Comparison of ENCODE assay signal across 27 cellular contexts in the genomic region with DNA sequence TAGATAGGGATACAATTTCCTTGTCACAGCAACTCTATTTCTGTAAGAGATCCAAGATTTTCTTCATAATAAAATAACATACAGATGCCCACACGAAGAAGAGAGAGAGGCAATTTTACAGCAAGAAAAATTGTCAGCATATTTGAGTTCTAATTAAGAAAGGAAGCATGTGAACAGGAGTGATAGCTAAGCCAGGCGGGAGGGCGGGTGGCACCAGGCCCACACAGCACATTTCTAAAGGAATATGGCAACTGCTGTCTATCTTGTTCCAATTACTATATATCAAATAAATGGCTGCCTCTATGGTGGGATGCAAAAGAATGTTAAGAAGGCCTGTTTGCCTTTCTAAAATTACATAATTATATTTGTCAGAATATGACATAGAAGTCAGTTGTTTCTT.
"Had no signal": no experiment of that assay in that cellular context is flagged by ENCODE, and none has a peak within 500 bp of the region (broad histone marks: within the 10 kb centered on the region; RNA-seq: fewer than 3 reads in every experiment).

No MANE protein-coding gene starts in this region.

- H3K27me3 Mint-ChIP-seq: naive thymus-derived CD4-positive, alpha-beta T cell; stimulated activated naive CD8-positive, alpha-beta T cell treated with anti-CD3 and anti-CD28 coated beads, Interleukin-15, amount 100 ng/mL, for 72 hours; type B pancreatic cell had no signal

- H3K36me3 ChIP-seq: neutrophil, pancreas, prostate gland, right lobe of liver, sigmoid colon, suprapubic skin, tibial artery, transverse colon, upper lobe of right lung, uterus had no signal

- H3K27ac Mint-ChIP-seq: naive thymus-derived CD4-positive, alpha-beta T cell; natural killer cell; stimulated activated effector memory CD8-positive, alpha-beta T cell treated with anti-CD3 and anti-CD28 coated beads, Interleukin-12 subunit alpha, Interleukin-12 subunit beta, amount 100 ng/mL, for 72 hours; stimulated activated naive CD8-positive, alpha-beta T cell treated with anti-CD3 and anti-CD28 coated beads, Interleukin-15, amount 100 ng/mL, for 72 hours; type B pancreatic cell had no signal

- H3K4me1 Mint-ChIP-seq: naive thymus-derived CD4-positive, alpha-beta T cell; natural killer cell; nephron; neural crest cell; stimulated activated effector memory CD8-positive, alpha-beta T cell treated with anti-CD3 and anti-CD28 coated beads, Interleukin-12 subunit alpha, Interleukin-12 subunit beta, amount 100 ng/mL, for 72 hours; stimulated activated naive CD8-positive, alpha-beta T cell treated with anti-CD3 and anti-CD28 coated beads, Interleukin-15, amount 100 ng/mL, for 72 hours had no signal

- H3K4me3 Mint-ChIP-seq: naive thymus-derived CD4-positive, alpha-beta T cell; natural killer cell; neural crest cell; stimulated activated effector memory CD8-positive, alpha-beta T cell treated with anti-CD3 and anti-CD28 coated beads, Interleukin-12 subunit alpha, Interleukin-12 subunit beta, amount 100 ng/mL, for 72 hours; stimulated activated naive CD8-positive, alpha-beta T cell treated with anti-CD3 and anti-CD28 coated beads, Interleukin-15, amount 100 ng/mL, for 72 hours; type B pancreatic cell had no signal

- H3K9me3 Mint-ChIP-seq: nephron; neural crest cell; stimulated activated effector memory CD8-positive, alpha-beta T cell treated with anti-CD3 and anti-CD28 coated beads, Interleukin-12 subunit alpha, Interleukin-12 subunit beta, amount 100 ng/mL, for 72 hours; stimulated activated naive CD8-positive, alpha-beta T cell treated with anti-CD3 and anti-CD28 coated beads, Interleukin-15, amount 100 ng/mL, for 72 hours; type B pancreatic cell had no signal

- H3K4me3 ChIP-seq: pancreas, prostate gland, right lobe of liver, sigmoid colon, suprapubic skin, testis, tibial artery, transverse colon, upper lobe of right lung, uterus had no signal

- ATAC-seq: naive thymus-derived CD4-positive, alpha-beta T cell; natural killer cell; pancreas; right cardiac atrium; right lobe of liver; stimulated activated effector memory CD8-positive, alpha-beta T cell treated with anti-CD3 and anti-CD28 coated beads, Interleukin-12 subunit alpha, Interleukin-12 subunit beta, amount 100 ng/mL, for 72 hours; stimulated activated naive CD8-positive, alpha-beta T cell treated with anti-CD3 and anti-CD28 coated beads, Interleukin-15, amount 100 ng/mL, for 72 hours; stimulated activated naive CD8-positive, alpha-beta T cell treated with anti-CD3 and anti-CD28 coated beads, Interleukin-15, Interleukin-2, amounts not matched to agents 100 U/mL and 50 U/mL, for 24 hours; upper lobe of right lung had no signal

- H3K9me3 ChIP-seq: neutrophil, pancreas, prostate gland, right lobe of liver, sigmoid colon, suprapubic skin, testis, tibial artery, transverse colon, upper lobe of right lung, uterus had no signal

- DNase-seq: naive thymus-derived CD4-positive, alpha-beta T cell; natural killer cell; pancreas; right cardiac atrium; right lobe of liver; sigmoid colon; small intestine; stimulated activated CD4-positive, alpha-beta T cell treated with anti-CD3 and anti-CD28 coated beads, Interleukin-15, amount 100 ng/mL, for 24 hours; stimulated activated CD4-positive, alpha-beta T cell treated with anti-CD3 and anti-CD28 coated beads, Interleukin-2, amount 100 ng/mL, for 24 hours; stimulated activated CD4-positive, alpha-beta T cell treated with anti-CD3 and anti-CD28 coated beads, Interleukin-2, amount 100 ng/mL, for 48 hours; stimulated activated CD4-positive, alpha-beta T cell treated with anti-CD3 and anti-CD28 coated beads, Interleukin-4, amount 100 ng/mL, for 24 hours; stimulated activated naive CD4-positive, alpha-beta T cell; stimulated activated naive CD8-positive, alpha-beta T cell treated with anti-CD3 and anti-CD28 coated beads, Interleukin-15, amount 100 ng/mL, for 72 hours; stimulated activated naive CD8-positive, alpha-beta T cell treated with anti-CD3 and anti-CD28 coated beads, Interleukin-15, Interleukin-2, amounts not matched to agents 100 U/mL and 50 U/mL, for 24 hours; substantia nigra; testis; tibial artery; transverse colon; upper lobe of right lung; uterus had no signal

- H3K36me3 Mint-ChIP-seq: naive thymus-derived CD4-positive, alpha-beta T cell; natural killer cell; stimulated activated effector memory CD8-positive, alpha-beta T cell treated with anti-CD3 and anti-CD28 coated beads, Interleukin-12 subunit alpha, Interleukin-12 subunit beta, amount 100 ng/mL, for 72 hours; type B pancreatic cell had no signal

- H3K27ac ChIP-seq: neutrophil, pancreas, prostate gland, right lobe of liver, sigmoid colon, suprapubic skin, testis, tibial artery, transverse colon, upper lobe of right lung, uterus had no signal

- H3K27me3 ChIP-seq: neutrophil, pancreas, right lobe of liver, sigmoid colon, suprapubic skin, testis, tibial artery, transverse colon, upper lobe of right lung, uterus had no signal

- H3K4me1 ChIP-seq: pancreas, prostate gland, right lobe of liver, sigmoid colon, suprapubic skin, testis, tibial artery, transverse colon, upper lobe of right lung, uterus had no signal
